In the genomic region with DNA sequence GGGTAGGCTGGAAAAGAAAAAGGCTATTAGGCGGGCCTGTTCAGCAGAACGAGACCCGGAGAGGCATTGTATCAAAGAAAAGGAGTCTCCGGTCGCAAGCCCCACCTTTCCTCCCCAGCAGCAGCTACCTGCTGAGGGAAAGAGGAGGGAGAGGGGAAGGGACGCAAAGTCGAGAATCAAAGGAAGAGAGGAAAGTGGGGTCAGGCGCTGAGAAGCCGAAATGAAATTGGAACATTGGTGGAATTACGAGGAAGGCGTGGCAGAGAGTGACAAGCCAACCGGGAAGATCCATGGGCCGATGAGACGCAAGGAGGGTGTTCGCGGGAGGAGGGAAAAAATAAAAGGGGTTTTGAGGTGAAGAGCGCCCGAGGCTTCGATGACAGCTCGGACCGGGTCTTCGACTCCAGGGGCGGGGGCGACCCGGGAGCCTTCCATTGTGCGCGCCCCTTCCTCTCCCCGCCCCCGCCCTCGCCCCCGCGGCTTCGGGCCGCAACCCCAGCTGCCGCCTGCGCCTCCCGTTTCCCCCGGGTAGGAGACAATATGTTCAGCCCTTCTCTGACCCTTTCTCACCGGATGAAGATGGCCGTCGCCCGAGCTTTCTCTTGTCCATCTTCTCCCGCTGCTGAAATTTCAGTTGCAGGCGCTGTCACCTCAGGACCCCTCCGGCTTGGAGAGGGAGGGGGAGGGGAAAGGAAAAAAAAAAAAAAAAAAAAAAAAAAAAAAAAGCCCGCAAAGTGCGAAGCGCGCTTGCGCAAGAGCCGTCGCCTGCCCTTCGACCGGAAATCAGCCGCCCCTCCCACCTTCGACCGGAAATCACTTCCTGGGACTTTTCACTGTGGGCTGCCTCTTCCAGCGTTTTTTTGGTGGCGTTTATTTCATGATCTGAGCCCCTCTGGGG, we compare ENCODE assay signal across 8 cellular contexts. TPM values are rescaled to one million over a fixed set of nuclear protein-coding genes. Genes with fewer than 3 reads are reported as not detected.
A peak's percentile ranks its signal among the peaks of the same experiment; 100 is the strongest.
DNase-seq lines count a peak whose midpoint lies in the region; ATAC-seq lines count a peak whose summit lies in the region.

A gene with protein sequence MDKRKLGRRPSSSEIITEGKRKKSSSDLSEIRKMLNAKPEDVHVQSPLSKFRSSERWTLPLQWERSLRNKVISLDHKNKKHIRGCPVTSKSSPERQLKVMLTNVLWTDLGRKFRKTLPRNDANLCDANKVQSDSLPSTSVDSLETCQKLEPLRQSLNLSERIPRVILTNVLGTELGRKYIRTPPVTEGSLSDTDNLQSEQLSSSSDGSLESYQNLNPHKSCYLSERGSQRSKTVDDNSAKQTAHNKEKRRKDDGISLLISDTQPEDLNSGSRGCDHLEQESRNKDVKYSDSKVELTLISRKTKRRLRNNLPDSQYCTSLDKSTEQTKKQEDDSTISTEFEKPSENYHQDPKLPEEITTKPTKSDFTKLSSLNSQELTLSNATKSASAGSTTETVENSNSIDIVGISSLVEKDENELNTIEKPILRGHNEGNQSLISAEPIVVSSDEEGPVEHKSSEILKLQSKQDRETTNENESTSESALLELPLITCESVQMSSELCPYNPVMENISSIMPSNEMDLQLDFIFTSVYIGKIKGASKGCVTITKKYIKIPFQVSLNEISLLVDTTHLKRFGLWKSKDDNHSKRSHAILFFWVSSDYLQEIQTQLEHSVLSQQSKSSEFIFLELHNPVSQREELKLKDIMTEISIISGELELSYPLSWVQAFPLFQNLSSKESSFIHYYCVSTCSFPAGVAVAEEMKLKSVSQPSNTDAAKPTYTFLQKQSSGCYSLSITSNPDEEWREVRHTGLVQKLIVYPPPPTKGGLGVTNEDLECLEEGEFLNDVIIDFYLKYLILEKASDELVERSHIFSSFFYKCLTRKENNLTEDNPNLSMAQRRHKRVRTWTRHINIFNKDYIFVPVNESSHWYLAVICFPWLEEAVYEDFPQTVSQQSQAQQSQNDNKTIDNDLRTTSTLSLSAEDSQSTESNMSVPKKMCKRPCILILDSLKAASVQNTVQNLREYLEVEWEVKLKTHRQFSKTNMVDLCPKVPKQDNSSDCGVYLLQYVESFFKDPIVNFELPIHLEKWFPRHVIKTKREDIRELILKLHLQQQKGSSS (minus strand): TSS at position 692 of the 898 bp plus-strand sequence. CDS start 82 bp downstream, at position 610.

- WGBS in mesodermal cell (ENCODE audit: insufficient coverage in 2 of 2), 2 experiments = 0 to 2% methylated on average over 25 to 36 of the region's 59 CpGs

- peaks cover 7% of the 10 kb centered on the region for H3K9me3 ChIP-seq in mesodermal cell (ENCODE audit: control insufficient read depth, low read length)

- H3K36me3 ChIP-seq in mesodermal cell (ENCODE audit: control insufficient read depth, insufficient read depth, low read length) = no peaks in the 10 kb centered on the region

- peaks cover 16% of the 10 kb centered on the region for H3K4me1 ChIP-seq in mesodermal cell (ENCODE audit: control insufficient read depth, insufficient read depth, low read length, poor library complexity, severe bottlenecking)

- ATAC-seq in GM19372 (IDR thresholded peaks at IDR 0.05; ENCODE audit: low read depth, unreplicated experiment) = peak; percentile 60

- in situ Hi-C loops in endometrial microvascular endothelial cells (cut with HindIII; ENCODE audit: inconsistent ontology term, low pct_unique_long_range_greater_than_20kb, low sequenced_read_pairs) = no loop called here

- DNase-seq in C1 segment of cervical spinal cord (lab: John Stamatoyannopoulos, UW) = peak; percentile 7 to 84 (median 72)
- peak; percentile 56 for DNase-seq in HS-5 (ENCODE audit: low read depth)
- DNase-seq in NOMO-1 treated with DMSO at 0.1 percent for 48 hours (lab: John Stamatoyannopoulos, UW; ENCODE audit: unreplicated experiment) = peak; percentile 65
- peak; percentile 60 for DNase-seq in activated CD8-positive, alpha-beta memory T cell treated with anti-CD3 and anti-CD28 coated beads, Interleukin-2, amount 50 U/mL, for 24 hours (ENCODE audit: extremely low read depth)
- DNase-seq in stimulated activated CD8-positive, alpha-beta memory T cell treated with anti-CD3 and anti-CD28 coated beads, Interleukin-15, amount 100 ng/mL, for 4 hours (ENCODE audit: low read depth in 2 of 2) = peak; percentile 50 to 53

- H3K4me3 ChIP-seq in mesodermal cell (ENCODE audit: extremely low read depth, insufficient read depth, low read length, poor library complexity, severe bottlenecking) = peak within 1 kb of the TSS; percentile 74

- peak within 1 kb of the TSS; percentile 78 for H3K27ac ChIP-seq in mesodermal cell (ENCODE audit: low read depth, low read length, severe bottlenecking)

RNA-seq across cellular contexts. Expression of the gene that starts here (rescaled TPM):
- 12.2 TPM for total RNA-seq in endometrial microvascular endothelial cells (ENCODE audit: inconsistent ontology term)
- 29.6 TPM for polyA plus RNA-seq in mesodermal cell (2013, experiment 1 of 2)
- polyA plus RNA-seq in mesodermal cell (2013, experiment 2 of 2) = 31.6 TPM

Comparison
In these comparisons a context has a peak if more than half of its experiments do, and no peak if none do; other contexts are left out.
1. Peak in every context shown above with its lines: DNase-seq, ATAC-seq, H3K4me3 ChIP-seq and H3K27ac ChIP-seq.